In the genomic region with DNA sequence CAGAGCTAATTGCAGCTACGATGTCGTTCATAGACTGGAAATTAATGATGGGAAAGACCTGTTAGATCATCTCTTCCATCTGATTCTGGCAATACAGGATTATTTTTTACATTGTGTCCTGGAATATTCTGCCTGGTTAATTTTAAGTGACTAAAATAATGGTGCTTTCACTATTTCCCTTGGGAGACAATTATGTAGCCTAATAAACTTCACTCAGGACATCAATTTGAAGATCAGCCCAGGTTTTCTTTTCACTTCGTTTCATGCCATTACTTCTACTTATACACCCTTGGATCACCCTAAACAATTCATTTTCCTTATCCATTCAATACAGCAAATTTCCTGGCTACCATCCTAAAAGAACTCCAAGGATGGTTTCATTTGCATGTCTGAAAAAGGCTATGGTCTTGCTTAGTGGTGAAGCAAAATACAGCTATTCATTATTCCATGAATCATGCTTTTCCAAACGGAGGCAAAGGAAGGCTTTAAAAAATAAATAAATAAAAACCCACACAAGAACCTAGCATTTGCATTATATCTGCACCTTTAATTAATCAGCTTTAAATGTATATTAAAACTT, we compare ENCODE assay signal across 19 cellular contexts.
"Had no signal": no experiment of that assay in that cellular context is flagged by ENCODE, and none has a peak within 500 bp of the region (broad histone marks: within the 10 kb centered on the region; RNA-seq: fewer than 3 reads in every experiment).

No MANE protein-coding gene starts in this region.

- H3K27ac Mint-ChIP-seq: activated T-cell treated with anti-CD3 and anti-CD28 coated beads, Interleukin-2, amount 50 U/mL, for 72 hours; natural killer cell treated with Interleukin-12 subunit alpha and Interleukin-12 subunit beta and Interleukin-15 and Interleukin-18, amount 100 ng/mL, for 72 hours; progenitor cell of endocrine pancreas; T-helper 1 cell treated with Interleukin-12 subunit alpha and Interleukin-12 subunit beta and Interleukin-4 antibody, amounts not matched to agents 30 μg/mL and 1 μg/mL, for 36 hours had no signal

- H3K36me3 Mint-ChIP-seq: natural killer cell treated with Interleukin-12 subunit alpha and Interleukin-12 subunit beta and Interleukin-15 and Interleukin-18, amount 100 ng/mL, for 72 hours had no signal

- DNase-seq: activated CD4-positive, alpha-beta T cell treated with anti-CD3 and anti-CD28 coated beads, Interleukin-2, amount 50 U/mL, for 1 hour; activated CD4-positive, CD25-positive, alpha-beta regulatory T cell treated with anti-CD3 and anti-CD28 coated beads, Interleukin-2, amount 50 U/mL, for 72 hours; activated CD8-positive, alpha-beta memory T cell treated with anti-CD3 and anti-CD28 coated beads, Interleukin-2, amount 50 U/mL, for 48 hours; activated effector memory CD4-positive, alpha-beta T cell treated with anti-CD3 and anti-CD28 coated beads, Interleukin-2, amount 50 U/mL, for 16 hours; activated naive CD4-positive, alpha-beta T cell treated with anti-CD3 and anti-CD28 coated beads, Interleukin-2, amount 50 U/mL, for 16 hours; activated T-cell treated with anti-CD3 and anti-CD28 coated beads, Interleukin-2, amount 50 U/mL, for 72 hours; body of pancreas; caudate nucleus; erythroblast; foreskin melanocyte; head of caudate nucleus; lower lobe of right lung; stimulated activated CD4-positive, alpha-beta T cell treated with anti-CD3 and anti-CD28 coated beads, Interleukin-12 subunit alpha, Interleukin-12 subunit beta, amount 100 ng/mL, for 4 hours; stimulated activated CD4-positive, alpha-beta T cell treated with anti-CD3 and anti-CD28 coated beads, Interleukin-1b, Interleukin-23, amount 100 ng/mL, for 48 hours; stimulated activated naive CD4-positive, alpha-beta T cell treated with Interleukin-2 at 50 U/mL for 16 hours; thyroid gland had no signal

- H3K27me3 Mint-ChIP-seq: natural killer cell treated with Interleukin-12 subunit alpha and Interleukin-12 subunit beta and Interleukin-15 and Interleukin-18, amount 100 ng/mL, for 72 hours; progenitor cell of endocrine pancreas had no signal

- ATAC-seq: activated T-cell treated with anti-CD3 and anti-CD28 coated beads, Interleukin-2, amount 50 U/mL, for 72 hours; body of pancreas; lower lobe of right lung; natural killer cell treated with Interleukin-12 subunit alpha and Interleukin-12 subunit beta and Interleukin-15 and Interleukin-18, amount 100 ng/mL, for 72 hours had no signal

- H3K4me3 Mint-ChIP-seq: activated T-cell treated with anti-CD3 and anti-CD28 coated beads, Interleukin-2, amount 50 U/mL, for 72 hours; natural killer cell treated with Interleukin-12 subunit alpha and Interleukin-12 subunit beta and Interleukin-15 and Interleukin-18, amount 100 ng/mL, for 72 hours; T-helper 1 cell treated with Interleukin-12 subunit alpha and Interleukin-12 subunit beta and Interleukin-4 antibody, amounts not matched to agents 30 μg/mL and 1 μg/mL, for 36 hours had no signal
